Comparison of ENCODE assay signal across 1 cellular context in the genomic region with DNA sequence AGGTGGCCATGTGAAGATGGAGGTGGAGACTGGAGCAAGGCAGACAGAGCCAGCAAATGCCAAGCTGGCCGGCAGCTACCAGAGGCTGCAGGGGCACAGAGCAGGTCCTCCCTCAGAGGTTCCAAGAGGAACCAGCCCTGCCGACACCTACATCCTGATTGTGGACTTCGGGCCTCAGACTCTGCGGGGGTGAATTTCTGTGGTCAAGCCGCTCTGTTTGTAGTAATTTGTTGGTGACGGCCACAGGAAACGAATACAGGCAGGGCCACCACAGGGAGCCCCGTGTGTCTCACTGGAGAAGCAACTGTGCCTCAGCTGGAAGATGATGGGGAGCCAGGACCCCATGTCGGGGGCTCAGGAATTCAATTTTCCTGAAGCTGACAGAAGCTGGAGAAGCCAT.
TF ChIP-seq lines count a peak whose summit lies in the region.

No MANE protein-coding gene starts in this region.

TF ChIP-seq in K562, 482 proteins besides CTCF, POLR2A, EP300 and RAD21 (continued from another document):
- TF ChIP-seq, protein P1, sequence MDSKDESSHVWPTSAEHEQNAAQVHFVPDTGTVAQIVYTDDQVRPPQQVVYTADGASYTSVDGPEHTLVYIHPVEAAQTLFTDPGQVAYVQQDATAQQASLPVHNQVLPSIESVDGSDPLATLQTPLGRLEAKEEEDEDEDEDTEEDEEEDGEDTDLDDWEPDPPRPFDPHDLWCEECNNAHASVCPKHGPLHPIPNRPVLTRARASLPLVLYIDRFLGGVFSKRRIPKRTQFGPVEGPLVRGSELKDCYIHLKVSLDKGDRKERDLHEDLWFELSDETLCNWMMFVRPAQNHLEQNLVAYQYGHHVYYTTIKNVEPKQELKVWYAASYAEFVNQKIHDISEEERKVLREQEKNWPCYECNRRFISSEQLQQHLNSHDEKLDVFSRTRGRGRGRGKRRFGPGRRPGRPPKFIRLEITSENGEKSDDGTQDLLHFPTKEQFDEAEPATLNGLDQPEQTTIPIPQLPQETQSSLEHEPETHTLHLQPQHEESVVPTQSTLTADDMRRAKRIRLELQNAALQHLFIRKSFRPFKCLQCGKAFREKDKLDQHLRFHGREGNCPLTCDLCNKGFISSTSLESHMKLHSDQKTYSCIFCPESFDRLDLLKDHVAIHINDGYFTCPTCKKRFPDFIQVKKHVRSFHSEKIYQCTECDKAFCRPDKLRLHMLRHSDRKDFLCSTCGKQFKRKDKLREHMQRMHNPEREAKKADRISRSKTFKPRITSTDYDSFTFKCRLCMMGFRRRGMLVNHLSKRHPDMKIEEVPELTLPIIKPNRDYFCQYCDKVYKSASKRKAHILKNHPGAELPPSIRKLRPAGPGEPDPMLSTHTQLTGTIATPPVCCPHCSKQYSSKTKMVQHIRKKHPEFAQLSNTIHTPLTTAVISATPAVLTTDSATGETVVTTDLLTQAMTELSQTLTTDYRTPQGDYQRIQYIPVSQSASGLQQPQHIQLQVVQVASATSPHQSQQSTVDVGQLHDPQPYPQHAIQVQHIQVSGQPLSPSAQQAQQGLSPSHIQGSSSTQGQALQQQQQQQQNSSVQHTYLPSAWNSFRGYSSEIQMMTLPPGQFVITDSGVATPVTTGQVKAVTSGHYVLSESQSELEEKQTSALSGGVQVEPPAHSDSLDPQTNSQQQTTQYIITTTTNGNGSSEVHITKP (IDR thresholded peaks at IDR 0.05; ENCODE audit: partially characterized antibody): no peak
- TF ChIP-seq RBM25 (IDR thresholded peaks at IDR 0.05; ENCODE audit: low read depth, low read length, severe bottlenecking) (no peak), BRCA1 (IDR thresholded peaks at IDR 0.05) (no peak), BRCA1 (CRISPR knock-in tag; IDR thresholded peaks at IDR 0.05) (no peak), CHCHD3 (CRISPR knock-in tag; IDR thresholded peaks at IDR 0.05) (no peak), CREBBP (IDR thresholded peaks at IDR 0.05; ENCODE audit: low read depth, low read length) (no peak), NCOA2 (IDR thresholded peaks at IDR 0.05; ENCODE audit: partially characterized antibody in 2 of 2) (no peak)
- TF ChIP-seq, protein P2, sequence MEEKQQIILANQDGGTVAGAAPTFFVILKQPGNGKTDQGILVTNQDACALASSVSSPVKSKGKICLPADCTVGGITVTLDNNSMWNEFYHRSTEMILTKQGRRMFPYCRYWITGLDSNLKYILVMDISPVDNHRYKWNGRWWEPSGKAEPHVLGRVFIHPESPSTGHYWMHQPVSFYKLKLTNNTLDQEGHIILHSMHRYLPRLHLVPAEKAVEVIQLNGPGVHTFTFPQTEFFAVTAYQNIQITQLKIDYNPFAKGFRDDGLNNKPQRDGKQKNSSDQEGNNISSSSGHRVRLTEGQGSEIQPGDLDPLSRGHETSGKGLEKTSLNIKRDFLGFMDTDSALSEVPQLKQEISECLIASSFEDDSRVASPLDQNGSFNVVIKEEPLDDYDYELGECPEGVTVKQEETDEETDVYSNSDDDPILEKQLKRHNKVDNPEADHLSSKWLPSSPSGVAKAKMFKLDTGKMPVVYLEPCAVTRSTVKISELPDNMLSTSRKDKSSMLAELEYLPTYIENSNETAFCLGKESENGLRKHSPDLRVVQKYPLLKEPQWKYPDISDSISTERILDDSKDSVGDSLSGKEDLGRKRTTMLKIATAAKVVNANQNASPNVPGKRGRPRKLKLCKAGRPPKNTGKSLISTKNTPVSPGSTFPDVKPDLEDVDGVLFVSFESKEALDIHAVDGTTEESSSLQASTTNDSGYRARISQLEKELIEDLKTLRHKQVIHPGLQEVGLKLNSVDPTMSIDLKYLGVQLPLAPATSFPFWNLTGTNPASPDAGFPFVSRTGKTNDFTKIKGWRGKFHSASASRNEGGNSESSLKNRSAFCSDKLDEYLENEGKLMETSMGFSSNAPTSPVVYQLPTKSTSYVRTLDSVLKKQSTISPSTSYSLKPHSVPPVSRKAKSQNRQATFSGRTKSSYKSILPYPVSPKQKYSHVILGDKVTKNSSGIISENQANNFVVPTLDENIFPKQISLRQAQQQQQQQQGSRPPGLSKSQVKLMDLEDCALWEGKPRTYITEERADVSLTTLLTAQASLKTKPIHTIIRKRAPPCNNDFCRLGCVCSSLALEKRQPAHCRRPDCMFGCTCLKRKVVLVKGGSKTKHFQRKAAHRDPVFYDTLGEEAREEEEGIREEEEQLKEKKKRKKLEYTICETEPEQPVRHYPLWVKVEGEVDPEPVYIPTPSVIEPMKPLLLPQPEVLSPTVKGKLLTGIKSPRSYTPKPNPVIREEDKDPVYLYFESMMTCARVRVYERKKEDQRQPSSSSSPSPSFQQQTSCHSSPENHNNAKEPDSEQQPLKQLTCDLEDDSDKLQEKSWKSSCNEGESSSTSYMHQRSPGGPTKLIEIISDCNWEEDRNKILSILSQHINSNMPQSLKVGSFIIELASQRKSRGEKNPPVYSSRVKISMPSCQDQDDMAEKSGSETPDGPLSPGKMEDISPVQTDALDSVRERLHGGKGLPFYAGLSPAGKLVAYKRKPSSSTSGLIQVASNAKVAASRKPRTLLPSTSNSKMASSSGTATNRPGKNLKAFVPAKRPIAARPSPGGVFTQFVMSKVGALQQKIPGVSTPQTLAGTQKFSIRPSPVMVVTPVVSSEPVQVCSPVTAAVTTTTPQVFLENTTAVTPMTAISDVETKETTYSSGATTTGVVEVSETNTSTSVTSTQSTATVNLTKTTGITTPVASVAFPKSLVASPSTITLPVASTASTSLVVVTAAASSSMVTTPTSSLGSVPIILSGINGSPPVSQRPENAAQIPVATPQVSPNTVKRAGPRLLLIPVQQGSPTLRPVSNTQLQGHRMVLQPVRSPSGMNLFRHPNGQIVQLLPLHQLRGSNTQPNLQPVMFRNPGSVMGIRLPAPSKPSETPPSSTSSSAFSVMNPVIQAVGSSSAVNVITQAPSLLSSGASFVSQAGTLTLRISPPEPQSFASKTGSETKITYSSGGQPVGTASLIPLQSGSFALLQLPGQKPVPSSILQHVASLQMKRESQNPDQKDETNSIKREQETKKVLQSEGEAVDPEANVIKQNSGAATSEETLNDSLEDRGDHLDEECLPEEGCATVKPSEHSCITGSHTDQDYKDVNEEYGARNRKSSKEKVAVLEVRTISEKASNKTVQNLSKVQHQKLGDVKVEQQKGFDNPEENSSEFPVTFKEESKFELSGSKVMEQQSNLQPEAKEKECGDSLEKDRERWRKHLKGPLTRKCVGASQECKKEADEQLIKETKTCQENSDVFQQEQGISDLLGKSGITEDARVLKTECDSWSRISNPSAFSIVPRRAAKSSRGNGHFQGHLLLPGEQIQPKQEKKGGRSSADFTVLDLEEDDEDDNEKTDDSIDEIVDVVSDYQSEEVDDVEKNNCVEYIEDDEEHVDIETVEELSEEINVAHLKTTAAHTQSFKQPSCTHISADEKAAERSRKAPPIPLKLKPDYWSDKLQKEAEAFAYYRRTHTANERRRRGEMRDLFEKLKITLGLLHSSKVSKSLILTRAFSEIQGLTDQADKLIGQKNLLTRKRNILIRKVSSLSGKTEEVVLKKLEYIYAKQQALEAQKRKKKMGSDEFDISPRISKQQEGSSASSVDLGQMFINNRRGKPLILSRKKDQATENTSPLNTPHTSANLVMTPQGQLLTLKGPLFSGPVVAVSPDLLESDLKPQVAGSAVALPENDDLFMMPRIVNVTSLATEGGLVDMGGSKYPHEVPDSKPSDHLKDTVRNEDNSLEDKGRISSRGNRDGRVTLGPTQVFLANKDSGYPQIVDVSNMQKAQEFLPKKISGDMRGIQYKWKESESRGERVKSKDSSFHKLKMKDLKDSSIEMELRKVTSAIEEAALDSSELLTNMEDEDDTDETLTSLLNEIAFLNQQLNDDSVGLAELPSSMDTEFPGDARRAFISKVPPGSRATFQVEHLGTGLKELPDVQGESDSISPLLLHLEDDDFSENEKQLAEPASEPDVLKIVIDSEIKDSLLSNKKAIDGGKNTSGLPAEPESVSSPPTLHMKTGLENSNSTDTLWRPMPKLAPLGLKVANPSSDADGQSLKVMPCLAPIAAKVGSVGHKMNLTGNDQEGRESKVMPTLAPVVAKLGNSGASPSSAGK (IDR thresholded peaks at IDR 0.05): no peak
- TF ChIP-seq, protein P3, sequence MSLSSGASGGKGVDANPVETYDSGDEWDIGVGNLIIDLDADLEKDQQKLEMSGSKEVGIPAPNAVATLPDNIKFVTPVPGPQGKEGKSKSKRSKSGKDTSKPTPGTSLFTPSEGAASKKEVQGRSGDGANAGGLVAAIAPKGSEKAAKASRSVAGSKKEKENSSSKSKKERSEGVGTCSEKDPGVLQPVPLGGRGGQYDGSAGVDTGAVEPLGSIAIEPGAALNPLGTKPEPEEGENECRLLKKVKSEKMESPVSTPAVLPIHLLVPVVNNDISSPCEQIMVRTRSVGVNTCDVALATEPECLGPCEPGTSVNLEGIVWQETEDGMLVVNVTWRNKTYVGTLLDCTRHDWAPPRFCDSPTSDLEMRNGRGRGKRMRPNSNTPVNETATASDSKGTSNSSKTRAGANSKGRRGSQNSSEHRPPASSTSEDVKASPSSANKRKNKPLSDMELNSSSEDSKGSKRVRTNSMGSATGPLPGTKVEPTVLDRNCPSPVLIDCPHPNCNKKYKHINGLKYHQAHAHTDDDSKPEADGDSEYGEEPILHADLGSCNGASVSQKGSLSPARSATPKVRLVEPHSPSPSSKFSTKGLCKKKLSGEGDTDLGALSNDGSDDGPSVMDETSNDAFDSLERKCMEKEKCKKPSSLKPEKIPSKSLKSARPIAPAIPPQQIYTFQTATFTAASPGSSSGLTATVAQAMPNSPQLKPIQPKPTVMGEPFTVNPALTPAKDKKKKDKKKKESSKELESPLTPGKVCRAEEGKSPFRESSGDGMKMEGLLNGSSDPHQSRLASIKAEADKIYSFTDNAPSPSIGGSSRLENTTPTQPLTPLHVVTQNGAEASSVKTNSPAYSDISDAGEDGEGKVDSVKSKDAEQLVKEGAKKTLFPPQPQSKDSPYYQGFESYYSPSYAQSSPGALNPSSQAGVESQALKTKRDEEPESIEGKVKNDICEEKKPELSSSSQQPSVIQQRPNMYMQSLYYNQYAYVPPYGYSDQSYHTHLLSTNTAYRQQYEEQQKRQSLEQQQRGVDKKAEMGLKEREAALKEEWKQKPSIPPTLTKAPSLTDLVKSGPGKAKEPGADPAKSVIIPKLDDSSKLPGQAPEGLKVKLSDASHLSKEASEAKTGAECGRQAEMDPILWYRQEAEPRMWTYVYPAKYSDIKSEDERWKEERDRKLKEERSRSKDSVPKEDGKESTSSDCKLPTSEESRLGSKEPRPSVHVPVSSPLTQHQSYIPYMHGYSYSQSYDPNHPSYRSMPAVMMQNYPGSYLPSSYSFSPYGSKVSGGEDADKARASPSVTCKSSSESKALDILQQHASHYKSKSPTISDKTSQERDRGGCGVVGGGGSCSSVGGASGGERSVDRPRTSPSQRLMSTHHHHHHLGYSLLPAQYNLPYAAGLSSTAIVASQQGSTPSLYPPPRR (CRISPR knock-in tag; IDR thresholded peaks at IDR 0.05; ENCODE audit: borderline replicate concordance): no peak
